1 cellular context compared by ENCODE assay signal in the genomic region with DNA sequence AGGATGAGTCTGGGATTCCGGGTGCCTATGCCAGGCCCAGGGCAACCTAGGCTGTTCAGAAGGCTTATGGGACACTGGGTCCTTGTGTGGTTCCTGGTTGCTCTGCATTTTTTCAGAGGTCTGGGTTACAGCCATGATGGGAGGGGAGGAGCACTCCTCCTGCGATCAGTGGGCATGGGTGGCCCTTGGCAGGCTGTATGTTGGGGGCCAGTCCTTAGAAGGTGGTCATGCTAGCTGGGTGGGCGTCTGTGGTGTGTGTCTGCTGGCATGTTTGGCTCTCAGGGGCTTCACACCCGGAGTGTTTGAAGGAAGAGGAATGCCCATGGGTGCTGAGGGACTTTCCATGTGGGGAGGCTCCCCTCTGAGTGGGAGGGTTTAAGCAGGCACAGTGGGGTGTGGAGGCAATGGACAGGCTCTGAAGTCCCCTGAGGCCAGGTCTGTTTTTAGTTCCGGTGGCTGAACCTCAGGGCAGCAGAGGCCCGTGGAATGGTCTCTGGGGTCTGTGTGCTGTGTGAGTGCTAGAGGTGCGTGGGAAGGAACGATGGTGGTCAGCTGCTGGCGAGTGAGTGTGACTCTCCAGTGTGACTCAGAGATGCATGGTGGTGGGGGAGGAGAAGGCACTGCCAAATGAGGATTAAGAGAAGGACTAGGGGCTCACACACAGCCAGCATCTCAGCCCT.
TF ChIP-seq lines count a peak whose summit lies in the region.

No MANE protein-coding gene starts in this region.

TF ChIP-seq in GM23338, 12 proteins besides CTCF, POLR2A, EP300 and RAD21 (continued from another document):
- TF ChIP-seq, protein P1, sequence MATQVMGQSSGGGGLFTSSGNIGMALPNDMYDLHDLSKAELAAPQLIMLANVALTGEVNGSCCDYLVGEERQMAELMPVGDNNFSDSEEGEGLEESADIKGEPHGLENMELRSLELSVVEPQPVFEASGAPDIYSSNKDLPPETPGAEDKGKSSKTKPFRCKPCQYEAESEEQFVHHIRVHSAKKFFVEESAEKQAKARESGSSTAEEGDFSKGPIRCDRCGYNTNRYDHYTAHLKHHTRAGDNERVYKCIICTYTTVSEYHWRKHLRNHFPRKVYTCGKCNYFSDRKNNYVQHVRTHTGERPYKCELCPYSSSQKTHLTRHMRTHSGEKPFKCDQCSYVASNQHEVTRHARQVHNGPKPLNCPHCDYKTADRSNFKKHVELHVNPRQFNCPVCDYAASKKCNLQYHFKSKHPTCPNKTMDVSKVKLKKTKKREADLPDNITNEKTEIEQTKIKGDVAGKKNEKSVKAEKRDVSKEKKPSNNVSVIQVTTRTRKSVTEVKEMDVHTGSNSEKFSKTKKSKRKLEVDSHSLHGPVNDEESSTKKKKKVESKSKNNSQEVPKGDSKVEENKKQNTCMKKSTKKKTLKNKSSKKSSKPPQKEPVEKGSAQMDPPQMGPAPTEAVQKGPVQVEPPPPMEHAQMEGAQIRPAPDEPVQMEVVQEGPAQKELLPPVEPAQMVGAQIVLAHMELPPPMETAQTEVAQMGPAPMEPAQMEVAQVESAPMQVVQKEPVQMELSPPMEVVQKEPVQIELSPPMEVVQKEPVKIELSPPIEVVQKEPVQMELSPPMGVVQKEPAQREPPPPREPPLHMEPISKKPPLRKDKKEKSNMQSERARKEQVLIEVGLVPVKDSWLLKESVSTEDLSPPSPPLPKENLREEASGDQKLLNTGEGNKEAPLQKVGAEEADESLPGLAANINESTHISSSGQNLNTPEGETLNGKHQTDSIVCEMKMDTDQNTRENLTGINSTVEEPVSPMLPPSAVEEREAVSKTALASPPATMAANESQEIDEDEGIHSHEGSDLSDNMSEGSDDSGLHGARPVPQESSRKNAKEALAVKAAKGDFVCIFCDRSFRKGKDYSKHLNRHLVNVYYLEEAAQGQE (IDR thresholded peaks at IDR 0.05; ENCODE audit: unreplicated experiment), result no peak
- TF ChIP-seq EZH2phosphoT487 (IDR thresholded peaks at IDR 0.05; ENCODE audit: unreplicated experiment) (no peak), JUNB (IDR thresholded peaks at IDR 0.05; ENCODE audit: unreplicated experiment) (no peak), EZH2 (IDR thresholded peaks at IDR 0.05; ENCODE audit: low read depth, unreplicated experiment) (no peak)
